In the genomic region with DNA sequence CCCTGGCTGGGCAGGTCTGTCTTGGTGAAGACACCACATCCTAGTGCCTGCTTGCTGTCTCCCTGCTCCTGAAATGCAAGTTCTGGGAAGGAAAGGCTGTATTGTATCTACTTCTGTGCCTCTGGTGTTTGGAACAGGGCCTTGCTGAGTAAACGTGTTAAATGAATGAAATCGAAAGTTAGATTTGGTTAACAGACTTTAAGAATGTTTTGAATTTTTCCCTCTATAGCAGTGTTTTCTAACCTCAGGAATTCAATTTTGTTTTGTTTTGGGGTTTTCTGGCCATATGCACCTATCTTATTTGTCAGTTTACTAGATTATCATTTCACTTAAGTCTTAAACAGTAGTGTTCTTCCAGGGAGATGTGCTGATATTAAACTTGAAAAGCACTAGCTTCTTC, we compare ENCODE assay signal across 1 cellular context.
TF ChIP-seq lines count a peak whose summit lies in the region.

No MANE protein-coding gene starts in this region.

TF ChIP-seq in IMR-90, 13 proteins besides CTCF, POLR2A, EP300 and RAD21:
- no peak for TF ChIP-seq NFE2L2 (IDR thresholded peaks at IDR 0.05; ENCODE audit: low read depth, low read length)
- TF ChIP-seq RCOR1 (IDR thresholded peaks at IDR 0.05; ENCODE audit: insufficient replicate concordance, low read length): no peak
- TF ChIP-seq CEBPB (IDR thresholded peaks at IDR 0.05; ENCODE audit: low read depth, low read length): no peak
- TF ChIP-seq SMC3 (IDR thresholded peaks at IDR 0.05; ENCODE audit: low read depth, low read length): no peak
- no peak for TF ChIP-seq MAZ (IDR thresholded peaks at IDR 0.05; ENCODE audit: borderline replicate concordance, low read depth, low read length)
- TF ChIP-seq, protein P1, sequence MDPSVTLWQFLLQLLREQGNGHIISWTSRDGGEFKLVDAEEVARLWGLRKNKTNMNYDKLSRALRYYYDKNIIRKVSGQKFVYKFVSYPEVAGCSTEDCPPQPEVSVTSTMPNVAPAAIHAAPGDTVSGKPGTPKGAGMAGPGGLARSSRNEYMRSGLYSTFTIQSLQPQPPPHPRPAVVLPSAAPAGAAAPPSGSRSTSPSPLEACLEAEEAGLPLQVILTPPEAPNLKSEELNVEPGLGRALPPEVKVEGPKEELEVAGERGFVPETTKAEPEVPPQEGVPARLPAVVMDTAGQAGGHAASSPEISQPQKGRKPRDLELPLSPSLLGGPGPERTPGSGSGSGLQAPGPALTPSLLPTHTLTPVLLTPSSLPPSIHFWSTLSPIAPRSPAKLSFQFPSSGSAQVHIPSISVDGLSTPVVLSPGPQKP (IDR thresholded peaks at IDR 0.05; ENCODE audit: borderline replicate concordance, low read depth, low read length): no peak
- TF ChIP-seq FOS (IDR thresholded peaks at IDR 0.05; ENCODE audit: low read depth, low read length): no peak
- TF ChIP-seq CHD1 (IDR thresholded peaks at IDR 0.05; ENCODE audit: low read depth, low read length): no peak
- TF ChIP-seq BHLHE40 (IDR thresholded peaks at IDR 0.05; ENCODE audit: low read depth, low read length): no peak
- TF ChIP-seq MXI1 (IDR thresholded peaks at IDR 0.05; ENCODE audit: borderline replicate concordance, low read depth, low read length): no peak
- no peak for TF ChIP-seq MAFK (IDR thresholded peaks at IDR 0.05; ENCODE audit: low read depth, low read length)
TF ChIP-seq in IMR-90: peak in this region for 0.
